8 cellular contexts compared by ENCODE assay signal in genomic region chr1:226064168-226064815, GRCh38. TPM values are rescaled to one million over a fixed set of nuclear protein-coding genes. Genes with fewer than 3 reads are reported as not detected.
A peak's percentile ranks its signal among the peaks of the same experiment; 100 is the strongest.
DNase-seq lines count a peak whose midpoint lies in the region; ATAC-seq and TF ChIP-seq lines count a peak whose summit lies in the region.

No MANE protein-coding gene starts in this region.

- peak overlapping the region; percentile 99 for H3K9ac ChIP-seq in mesenchymal stem cell (ENCODE audit: low read length)

- peaks cover 6 to 39% of the 10 kb centered on the region in 2 experiments for H3K36me3 ChIP-seq in mesenchymal stem cell (ENCODE audit: control insufficient read depth in 1 of 2, insufficient read depth in 2 of 2, low read depth in 1 of 2, low read length in 2 of 2)
- H3K36me3 ChIP-seq in urinary bladder (ENCODE audit: insufficient read depth) = peaks cover 5% of the 10 kb centered on the region

- no peak overlapping the region for H4K8ac ChIP-seq in mesenchymal stem cell (ENCODE audit: low read length)

- H3K4me2 ChIP-seq in mesenchymal stem cell (ENCODE audit: low read length, poor library complexity, severe bottlenecking) = no peak overlapping the region

- H3K4me1 ChIP-seq in mesenchymal stem cell (ENCODE audit: control insufficient read depth, insufficient read depth, low read depth, low read length) = no peaks in the 10 kb centered on the region
- H3K4me1 ChIP-seq in urinary bladder (ENCODE audit: insufficient read depth) = peaks cover 1% of the 10 kb centered on the region

- H3K27me3 ChIP-seq in mesenchymal stem cell (ENCODE audit: control insufficient read depth in 1 of 2, insufficient read depth in 1 of 2, low read length in 2 of 2) = no peaks in the 10 kb centered on the region

- H2BK5ac ChIP-seq in mesenchymal stem cell (ENCODE audit: low read depth, low read length, poor library complexity, severe bottlenecking) = no peak overlapping the region

- ATAC-seq in HG03354 (IDR thresholded peaks at IDR 0.05; ENCODE audit: poor library complexity, severe bottlenecking, unreplicated experiment) = no peak

- peak; percentile 63 for TF ChIP-seq CTCF in AG09309 (IDR thresholded peaks at IDR 0.05; ENCODE audit: control insufficient read depth, insufficient read depth, low read depth, low read length, missing control alignments)
- peak; percentile 63 for TF ChIP-seq CTCF in GM12864 (IDR thresholded peaks at IDR 0.05; ENCODE audit: low read depth, low read length, missing control alignments)

- H3K4me3 ChIP-seq in AG09309 (ENCODE audit: control insufficient read depth, low read depth, low read length) = peak overlapping the region; percentile 96
- H3K4me3 ChIP-seq in GM12864 (ENCODE audit: low read depth, low read length) = peak overlapping the region; percentile 70
- peak overlapping the region; percentile 32 to 94 for H3K4me3 ChIP-seq in mesenchymal stem cell (ENCODE audit: insufficient read depth in 1 of 2, low read depth in 1 of 2, low read length in 2 of 2)
- peak overlapping the region; percentile 96 for H3K4me3 ChIP-seq in urinary bladder (ENCODE audit: low read depth, low read length)

- H3K27ac ChIP-seq in caudate nucleus (ENCODE audit: low read depth, low read length) = peak overlapping the region; percentile 96
- H3K27ac ChIP-seq in mesenchymal stem cell (ENCODE audit: low read length, poor library complexity, severe bottlenecking) = peak overlapping the region; percentile 99
- H3K27ac ChIP-seq in urinary bladder (ENCODE audit: low read depth) = peak overlapping the region; percentile 100

- H3K4ac ChIP-seq in mesenchymal stem cell (ENCODE audit: low read depth in 1 of 2, low read length in 2 of 2) = no peak overlapping the region

- H2BK12ac ChIP-seq in mesenchymal stem cell (ENCODE audit: low read length in 2 of 2) = no peak overlapping the region

- WGBS in mesenchymal stem cell = 0% methylated on average over 5 of the region's 13 CpGs
- WGBS in urinary bladder = under 1% methylated on average over 13 of the region's 13 CpGs

- H2AFZ ChIP-seq in mesenchymal stem cell (ENCODE audit: low read depth, low read length) = no peak overlapping the region

- H2BK15ac ChIP-seq in mesenchymal stem cell (ENCODE audit: low read depth, poor library complexity, severe bottlenecking) = no peak overlapping the region

- no peak overlapping the region for H2AK5ac ChIP-seq in mesenchymal stem cell (ENCODE audit: low read length, severe bottlenecking)

- H2BK120ac ChIP-seq in mesenchymal stem cell (ENCODE audit: low read depth, low read length) = no peak overlapping the region

- no peaks in the 10 kb centered on the region for H3K9me3 ChIP-seq in mesenchymal stem cell (ENCODE audit: control insufficient read depth, low read length)

- H4K91ac ChIP-seq in mesenchymal stem cell (ENCODE audit: low read length) = no peak overlapping the region

- no peak overlapping the region for H3K14ac ChIP-seq in mesenchymal stem cell (ENCODE audit: low read length in 2 of 2)

- DNase-seq in AG09309 (ENCODE audit: low read depth) (no peak), GM12864 (ENCODE audit: low read depth) (no peak), caudate nucleus (lab: John Stamatoyannopoulos, UW) (no peak), mesenchymal stem cell (peak; percentile 43), iPS-NIHi7 (ENCODE audit: extremely low spot score) (no peak)

- no peak overlapping the region for H3K18ac ChIP-seq in mesenchymal stem cell (ENCODE audit: low read depth in 1 of 2, low read length in 2 of 2)

- H3K23ac ChIP-seq in mesenchymal stem cell (ENCODE audit: low read length in 2 of 2) = no peak overlapping the region

- H3K79me1 ChIP-seq in mesenchymal stem cell (replicated peaks; ENCODE audit: low read length, poor library complexity, severe bottlenecking) = peaks cover 4% of the 10 kb centered on the region

TF ChIP-seq in PFSK-1, 5 proteins besides CTCF, POLR2A, EP300 and RAD21:
- TF ChIP-seq FOXP2 (optimal IDR thresholded peaks at IDR 0.05; ENCODE audit: borderline replicate concordance, extremely low read depth, extremely low read length, insufficient read depth) = no peak
- no peak for TF ChIP-seq SIN3A (IDR thresholded peaks at IDR 0.05; ENCODE audit: borderline replicate concordance, insufficient read depth, low read length)
- peak; percentile 26; the same call in 1 of the 2 replicates for TF ChIP-seq POLR2AphosphoS5 (IDR thresholded peaks at IDR 0.05; ENCODE audit: low read depth, low read length)
- no peak for TF ChIP-seq REST (IDR thresholded peaks at IDR 0.05; ENCODE audit: insufficient read depth in 1 of 2, low read depth in 2 of 2, low read length in 2 of 2)
- peak; percentile 45; the same call in 1 of the 2 replicates for TF ChIP-seq TAF1 (IDR thresholded peaks at IDR 0.05; ENCODE audit: borderline replicate concordance, insufficient read depth, low read length)

RNA-seq across cellular contexts. Expression of gene H3-3A, which starts 1.8 kb away (rescaled TPM):
- 166 TPM for polyA plus RNA-seq in PFSK-1 (2012; ENCODE audit: insufficient read length, low read depth)
- polyA plus RNA-seq in mesenchymal stem cell (2013, experiment 1 of 2) = 591 TPM
- 615 TPM for polyA plus RNA-seq in mesenchymal stem cell (2013, experiment 2 of 2)
- 430 TPM for total RNA-seq in urinary bladder
- polyA plus RNA-seq in urinary bladder = 519 TPM
